ENCODE assay signal across 8 cellular contexts in genomic region chr17:880074-880870, GRCh38.
DNase-seq lines count a peak whose midpoint lies in the region; ATAC-seq and TF ChIP-seq lines count a peak whose summit lies in the region.

No MANE protein-coding gene starts in this region.

- no peaks in the 10 kb centered on the region for H3K27me3 ChIP-seq in colonic mucosa

- peak overlapping the region in 1 of 2 donors; percentile 4 for H3K9ac ChIP-seq in colonic mucosa (ENCODE audit: low read depth in 2 of 2, low read length in 2 of 2)

- no peaks in the 10 kb centered on the region for H3K4me1 ChIP-seq in colonic mucosa

- TF ChIP-seq EP300 in Ishikawa (IDR thresholded peaks at IDR 0.05; ENCODE audit: borderline replicate concordance) = no peak

- no peaks in the 10 kb centered on the region for H3K9me3 ChIP-seq in colonic mucosa

- H3K4me3 ChIP-seq in colonic mucosa = no peak overlapping the region

- intact Hi-C loops in colonic mucosa (cut with DNase I) (no loop called here), left colon (cut with DNase I, micrococcal nuclease) (no loop called here)

- H3K36me3 ChIP-seq in colonic mucosa = no peaks in the 10 kb centered on the region

- DNase-seq in colonic mucosa (no peak), left colon (no peak), DMS79 treated with DMSO at 0.1 percent for 48 hours (lab: John Stamatoyannopoulos, UW) (no peak), NCI-H187 treated with DMSO at 0.1 percent for 48 hours (lab: John Stamatoyannopoulos, UW) (no peak), GOT3 (lab: John Stamatoyannopoulos, UW) (no peak)

- no peak for TF ChIP-seq RAD21 in Ishikawa (IDR thresholded peaks at IDR 0.05; ENCODE audit: low read depth)

- ATAC-seq in left colon (peak; percentile 56), GM21529 (IDR thresholded peaks at IDR 0.05; ENCODE audit: unreplicated experiment) (no peak)

- peak overlapping the region; percentile 33 for H3K27ac ChIP-seq in colonic mucosa
- peak overlapping the region; percentile 14 for H3K27ac ChIP-seq in temporal lobe (ENCODE audit: low read depth, low read length)

- TF ChIP-seq CTCF in colonic mucosa (IDR thresholded peaks at IDR 0.05) = no peak

TF ChIP-seq in Ishikawa, 13 proteins besides CTCF, POLR2A, EP300 and RAD21:
- TF ChIP-seq NFIC (IDR thresholded peaks at IDR 0.05) (no peak), EGR1 (IDR thresholded peaks at IDR 0.05) (peak; percentile 60; the same call in 1 of the 2 replicates), TAF1 (IDR thresholded peaks at IDR 0.05; ENCODE audit: low read depth) (no peak), YY1 (IDR thresholded peaks at IDR 0.05; ENCODE audit: low read depth) (no peak), MAX (IDR thresholded peaks at IDR 0.05) (no peak), CREB1 (IDR thresholded peaks at IDR 0.05; ENCODE audit: low read depth) (no peak), TCF12 (IDR thresholded peaks at IDR 0.05; ENCODE audit: low read depth) (no peak), ZBTB7A (IDR thresholded peaks at IDR 0.05; ENCODE audit: low read depth) (no peak)
